Comparison of ENCODE assay signal across 8 cellular contexts in genomic region chr2:3376821-3377220, GRCh38. TPM values are rescaled to one million over a fixed set of nuclear protein-coding genes. Genes with fewer than 3 reads are reported as not detected.
DNase-seq lines count a peak whose midpoint lies in the region; ATAC-seq and TF ChIP-seq lines count a peak whose summit lies in the region.

No MANE protein-coding gene starts in this region.

- H3K4me1 ChIP-seq in MM.1S (ENCODE audit: low read length), result peaks cover 13% of the 10 kb centered on the region; the same call in 1 of the 2 replicates
- H3K4me1 ChIP-seq in effector memory CD4-positive, alpha-beta T cell (ENCODE audit: control insufficient read depth, insufficient read depth, low read length, poor library complexity, severe bottlenecking), result peaks cover 19% of the 10 kb centered on the region

- no peak for TF ChIP-seq EP300 in neural cell (conservative IDR thresholded peaks at IDR 0.05; ENCODE audit: poor library complexity, severe bottlenecking)

- TF ChIP-seq RAD21 in neural cell (conservative IDR thresholded peaks at IDR 0.05), result no peak

- H3K4me2 ChIP-seq in MM.1S (ENCODE audit: low read depth, low read length) (peak overlapping the region; percentile 49; the same call in 1 of the 2 replicates), neural cell (ENCODE audit: low read length) (peak overlapping the region; percentile 81)

- TF ChIP-seq CTCF in C4-2B (conservative IDR thresholded peaks at IDR 0.05) (no peak), MM.1S (IDR thresholded peaks at IDR 0.05; ENCODE audit: low read length) (no peak), neural cell (IDR thresholded peaks at IDR 0.05; ENCODE audit: poor library complexity, severe bottlenecking) (no peak)

- H3K9me2 ChIP-seq in MM.1S (replicated peaks; ENCODE audit: insufficient read depth, low read length) (no peaks in the 10 kb centered on the region), neural cell (ENCODE audit: insufficient read depth, low read length) (no peaks in the 10 kb centered on the region)

- H3K4me3 ChIP-seq in MM.1S (ENCODE audit: low read length), result peak overlapping the region; percentile 76
- H3K4me3 ChIP-seq in effector memory CD4-positive, alpha-beta T cell (ENCODE audit: insufficient read depth, low read depth, low read length, poor library complexity, severe bottlenecking), result peak overlapping the region; percentile 85
- H3K4me3 ChIP-seq in neural cell (ENCODE audit: low read length), result peak overlapping the region; percentile 81

- H4K20me1 ChIP-seq in MM.1S (ENCODE audit: insufficient read depth, low read length) (no peaks in the 10 kb centered on the region), neural cell (ENCODE audit: insufficient read depth) (no peaks in the 10 kb centered on the region)

- peak overlapping the region; percentile 76 for H2AFZ ChIP-seq in MM.1S (ENCODE audit: low read length)
- H2AFZ ChIP-seq in neural cell (ENCODE audit: low read depth, low read length), result no peak overlapping the region

- no peaks in the 10 kb centered on the region for H3K9me3 ChIP-seq in MM.1S (replicated peaks; ENCODE audit: insufficient read depth, low read length)
- no peaks in the 10 kb centered on the region for H3K9me3 ChIP-seq in effector memory CD4-positive, alpha-beta T cell (ENCODE audit: control insufficient read depth, low read length)
- no peaks in the 10 kb centered on the region for H3K9me3 ChIP-seq in neural cell (ENCODE audit: low read length)

- H3K79me2 ChIP-seq in MM.1S (ENCODE audit: low read length) (peaks cover 33% of the 10 kb centered on the region), neural cell (replicated peaks; ENCODE audit: insufficient read depth, low read length) (peaks cover 28% of the 10 kb centered on the region)

- H3K9ac ChIP-seq in MM.1S (ENCODE audit: low read length), result peak overlapping the region; percentile 67; the same call in 1 of the 2 replicates
- peak overlapping the region; percentile 84 for H3K9ac ChIP-seq in neural cell (ENCODE audit: low read length)

- H3F3A ChIP-seq in MM.1S (ENCODE audit: insufficient read depth, low read length) (no peaks in the 10 kb centered on the region), neural cell (ENCODE audit: insufficient read depth, low read length, poor library complexity, severe bottlenecking) (no peaks in the 10 kb centered on the region)

- H3K36me3 ChIP-seq in MM.1S (replicated peaks; ENCODE audit: insufficient read depth, low read length) (no peaks in the 10 kb centered on the region), neural cell (ENCODE audit: insufficient read depth, low read length) (no peaks in the 10 kb centered on the region)
- H3K36me3 ChIP-seq in effector memory CD4-positive, alpha-beta T cell (ENCODE audit: control insufficient read depth, insufficient read depth, low read length), result no peaks in the 10 kb centered on the region

- H3K27ac ChIP-seq in C4-2B (peak overlapping the region; percentile 90; the same call in 1 of the 2 replicates), MM.1S (ENCODE audit: low read length) (no peak overlapping the region), neural cell (ENCODE audit: low read length) (no peak overlapping the region)
- no peak overlapping the region for H3K27ac ChIP-seq in effector memory CD4-positive, alpha-beta T cell (ENCODE audit: insufficient read depth, low read length, poor library complexity, severe bottlenecking)

- DNase-seq in MM.1S (no peak), ecto neural progenitor cell (ENCODE audit: low spot score) (no peak)
- DNase-seq in effector memory CD4-positive, alpha-beta T cell, result no peak
- no peak for DNase-seq in stimulated activated CD8-positive, alpha-beta memory T cell treated with anti-CD3 and anti-CD28 coated beads, Interleukin-4, amount 100 ng/mL, for 48 hours

- no peaks in the 10 kb centered on the region for H3K27me3 ChIP-seq in MM.1S (replicated peaks; ENCODE audit: insufficient read depth, low read length)
- no peaks in the 10 kb centered on the region for H3K27me3 ChIP-seq in effector memory CD4-positive, alpha-beta T cell (replicated peaks; ENCODE audit: control insufficient read depth, insufficient read depth, low read length, poor library complexity, severe bottlenecking)
- H3K27me3 ChIP-seq in neural cell (ENCODE audit: insufficient read depth, low read depth, low read length), result no peaks in the 10 kb centered on the region

- ATAC-seq in GM21576 (IDR thresholded peaks at IDR 0.05; ENCODE audit: unreplicated experiment), result no peak
- no peak for ATAC-seq in GM18498 (IDR thresholded peaks at IDR 0.05; ENCODE audit: unreplicated experiment)

TF ChIP-seq in neural cell, 6 proteins besides CTCF, POLR2A, EP300 and RAD21:
- TF ChIP-seq REST (IDR thresholded peaks at IDR 0.05; ENCODE audit: borderline replicate concordance) (no peak), SMC3 (conservative IDR thresholded peaks at IDR 0.05; ENCODE audit: poor library complexity) (no peak), EZH2 (IDR thresholded peaks at IDR 0.05; ENCODE audit: borderline replicate concordance, insufficient read depth, low read length, poor library complexity, severe bottlenecking) (no peak), POLR2AphosphoS5 (IDR thresholded peaks at IDR 0.05) (no peak), TAF1 (IDR thresholded peaks at IDR 0.05; ENCODE audit: low read depth) (no peak), MXI1 (conservative IDR thresholded peaks at IDR 0.05; ENCODE audit: poor library complexity, severe bottlenecking) (no peak)
TF ChIP-seq in neural cell: peak in this region for 0.

RNA-seq across cellular contexts. Expression of gene EIPR1, which starts 0.8 kb away (rescaled TPM):
- polyA plus RNA-seq in neural cell, result 138 and 147 TPM in 2 replicates
- 58.9 and 65.2 TPM in 2 replicates for polyA minus RNA-seq in neural cell

RNA-seq across cellular contexts. Expression of gene TRAPPC12, which starts 2.7 kb away (rescaled TPM):
- polyA plus RNA-seq in neural cell, result 76.2 and 76.3 TPM in 2 replicates
- 103 and 106 TPM in 2 replicates for polyA minus RNA-seq in neural cell
